ENCODE assay signal across 22 cellular contexts in the genomic region with DNA sequence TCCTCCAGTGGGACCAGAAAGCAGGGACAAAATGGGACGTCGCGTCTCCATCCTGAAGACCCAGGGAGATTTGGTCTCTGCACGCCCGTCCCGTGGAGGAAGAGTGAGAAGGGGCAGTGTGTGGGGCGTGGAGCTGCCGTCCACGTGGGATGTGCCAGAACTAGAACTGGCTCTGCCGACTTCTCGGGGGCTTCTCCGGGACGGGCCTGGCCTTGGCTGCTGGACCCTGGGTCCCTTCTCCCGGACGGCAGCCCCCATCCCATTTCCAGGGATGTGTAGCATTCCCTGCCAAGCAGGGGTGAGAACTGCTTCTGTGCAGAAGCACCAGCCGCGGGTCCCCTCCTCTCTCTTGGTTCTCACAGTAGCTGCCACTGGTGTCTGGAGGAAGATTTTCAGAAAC.
"Had no signal": no experiment of that assay in that cellular context is flagged by ENCODE, and none has a peak within 500 bp of the region (broad histone marks: within the 10 kb centered on the region; RNA-seq: fewer than 3 reads in every experiment).

No MANE protein-coding gene starts in this region.

- H2AFZ ChIP-seq: neural progenitor cell had no signal

- H3K4me2 ChIP-seq: neural progenitor cell had no signal

- ATAC-seq: heart left ventricle; left cardiac atrium; left lobe of liver; natural killer cell; pancreas; right cardiac atrium; sciatic nerve; stimulated activated effector memory CD8-positive, alpha-beta T cell treated with anti-CD3 and anti-CD28 coated beads, Interleukin-12 subunit alpha, Interleukin-12 subunit beta, amount 100 ng/mL, for 72 hours; stimulated activated naive CD8-positive, alpha-beta T cell treated with anti-CD3 and anti-CD28 coated beads, Interleukin-15, amount 100 ng/mL, for 72 hours had no signal

- H3K4me3 ChIP-seq: heart left ventricle, lung, neural progenitor cell, pancreas, skin epidermis, tibial nerve, uterus had no signal

- DNase-seq: hippocampal formation; kidney glomerular epithelial cell; left cardiac atrium; mesendoderm; naive B cell; natural killer cell; nephron progenitor cell; retina; stimulated activated CD4-positive, alpha-beta T cell treated with anti-CD3 and anti-CD28 coated beads, Interleukin-4, amount 100 ng/mL, for 24 hours; stimulated activated naive CD4-positive, alpha-beta T cell; stimulated activated naive CD8-positive, alpha-beta T cell treated with anti-CD3 and anti-CD28 coated beads, Interleukin-15, amount 100 ng/mL, for 72 hours; uterus had no signal

- H3K27me3 ChIP-seq: heart left ventricle, pancreas, uterus had no signal

- H3K4me1 ChIP-seq: uterus had no signal

- H3K36me3 ChIP-seq: neural progenitor cell, pancreas, uterus had no signal

- H3K27ac ChIP-seq: heart left ventricle, neural progenitor cell, pancreas, skin epidermis, tibial nerve, uterus had no signal

- H3K9me3 ChIP-seq: heart left ventricle, pancreas, tibial nerve, uterus had no signal
